In genomic region chr13:57666554-57666953, GRCh38 we compare ENCODE assay signal across 19 cellular contexts. TPM values are rescaled to one million over a fixed set of nuclear protein-coding genes. Genes with fewer than 3 reads are reported as not detected.
DNase-seq lines count a peak whose midpoint lies in the region; ATAC-seq and TF ChIP-seq lines count a peak whose summit lies in the region.
"Had no signal": no experiment of that assay in that cellular context is flagged by ENCODE, and none has a peak within 500 bp of the region (broad histone marks: within the 10 kb centered on the region; RNA-seq: fewer than 3 reads in every experiment).

No MANE protein-coding gene starts in this region.

- H3K4me3 ChIP-seq in osteoblast (ENCODE audit: insufficient read depth, low read length): no peak overlapping the region
- H3K4me3 ChIP-seq: GM12878, HAP-1 had no signal

- ATAC-seq in HG02571 (IDR thresholded peaks at IDR 0.05; ENCODE audit: unreplicated experiment): no peak
- ATAC-seq in HG03045 (IDR thresholded peaks at IDR 0.05; ENCODE audit: unreplicated experiment): no peak
- ATAC-seq: GM12878 had no signal

- DNase-seq in NCI-H1105 treated with DMSO at 0.1 percent for 48 hours (lab: John Stamatoyannopoulos, UW): peak; percentile 76
- DNase-seq in NCI-H2227 treated with DMSO at 0.1 percent for 48 hours (lab: John Stamatoyannopoulos, UW): peak; percentile 57
- no peak for DNase-seq in caudate nucleus (lab: John Stamatoyannopoulos, UW)
- peak; percentile 10 for DNase-seq in osteoblast (ENCODE audit: insufficient read length, low spot score, missing footprints)
- no peak for DNase-seq in T-helper 2 cell treated with Interferon-gamma antibody and Interleukin-4, amounts not matched to agents 5 μg/mL and 100 μg/mL, for 36 hours (ENCODE audit: low spot score)
- DNase-seq: ACHN; BE2C; CD4-positive, alpha-beta memory T cell; DMS79; MV-4-11; NCI-H2029 treated with DMSO at 0.1 percent for 48 hours; NCI-H345; SIG-M5 had no signal

- no peaks in the 10 kb centered on the region for H3K4me1 Mint-ChIP-seq in T-helper 2 cell treated with Interferon-gamma antibody and Interleukin-4, amounts not matched to agents 5 μg/mL and 100 μg/mL, for 36 hours (ENCODE audit: low read depth)
- H3K4me1 Mint-ChIP-seq: CD4-positive, alpha-beta memory T cell; IgD-negative memory B cell had no signal

- H3K27ac ChIP-seq in caudate nucleus (ENCODE audit: low read depth, low read length) (peak overlapping the region; percentile 46), osteoblast (ENCODE audit: low read depth, low read length) (no peak overlapping the region)

- H2AFZ ChIP-seq in osteoblast (ENCODE audit: low read length): no peak overlapping the region

- H3K4me3 Mint-ChIP-seq in T-helper 2 cell treated with Interferon-gamma antibody and Interleukin-4, amounts not matched to agents 5 μg/mL and 100 μg/mL, for 36 hours: no peak overlapping the region
- H3K4me3 Mint-ChIP-seq: CD4-positive, alpha-beta memory T cell; IgD-negative memory B cell had no signal

- no peaks in the 10 kb centered on the region for H3K36me3 ChIP-seq in osteoblast (ENCODE audit: insufficient read depth, low read length)
- H3K36me3 ChIP-seq: BE2C, HAP-1 had no signal

- H3K27ac Mint-ChIP-seq in T-helper 2 cell treated with Interferon-gamma antibody and Interleukin-4, amounts not matched to agents 5 μg/mL and 100 μg/mL, for 36 hours: no peak overlapping the region
- H3K27ac Mint-ChIP-seq: CD4-positive, alpha-beta memory T cell; IgD-negative memory B cell had no signal

- H3K36me3 Mint-ChIP-seq in T-helper 2 cell treated with Interferon-gamma antibody and Interleukin-4, amounts not matched to agents 5 μg/mL and 100 μg/mL, for 36 hours (ENCODE audit: low read depth): no peaks in the 10 kb centered on the region
- H3K36me3 Mint-ChIP-seq: CD4-positive, alpha-beta memory T cell; IgD-negative memory B cell had no signal

- H3K27me3 Mint-ChIP-seq in T-helper 2 cell treated with Interferon-gamma antibody and Interleukin-4, amounts not matched to agents 5 μg/mL and 100 μg/mL, for 36 hours (ENCODE audit: low read depth): no peaks in the 10 kb centered on the region
- H3K27me3 Mint-ChIP-seq: CD4-positive, alpha-beta memory T cell; IgD-negative memory B cell had no signal

- H4K20me1 ChIP-seq in osteoblast (ENCODE audit: insufficient read depth, low read length): no peaks in the 10 kb centered on the region

- H3K27me3 ChIP-seq in osteoblast (ENCODE audit: insufficient read depth, low read length): no peaks in the 10 kb centered on the region
- H3K27me3 ChIP-seq: BE2C had no signal

- H3K79me2 ChIP-seq in osteoblast (ENCODE audit: insufficient read depth, low read length): no peaks in the 10 kb centered on the region

- no peak for TF ChIP-seq CTCF in osteoblast (IDR thresholded peaks at IDR 0.05; ENCODE audit: extremely low read depth, low read depth, low read length)

- H3K4me2 ChIP-seq in osteoblast (ENCODE audit: insufficient read depth, low read length): no peak overlapping the region

- H3K9me3 ChIP-seq in osteoblast (ENCODE audit: low read depth, low read length): no peaks in the 10 kb centered on the region
- H3K9me3 ChIP-seq: BE2C, HAP-1 had no signal

- H3K9me3 Mint-ChIP-seq in T-helper 2 cell treated with Interferon-gamma antibody and Interleukin-4, amounts not matched to agents 5 μg/mL and 100 μg/mL, for 36 hours: peaks cover 9% of the 10 kb centered on the region

- no peaks in the 10 kb centered on the region for H3K4me1 ChIP-seq in osteoblast (ENCODE audit: insufficient read depth, low read length)
- H3K4me1 ChIP-seq: BE2C, HAP-1 had no signal

RNA-seq across cellular contexts. Expression of gene PCDH17, which starts 35.0 kb away (rescaled TPM):
- under 0.01 and 0.59 TPM in 2 replicates for total RNA-seq in osteoblast
- total RNA-seq: CD4-positive, alpha-beta memory T cell; G401 had no signal

Comparison
In these comparisons a context has a peak if more than half of its experiments do, and no peak if none do; other contexts are left out.
1. DNase-seq: peak in NCI-H1105 treated with DMSO at 0.1 percent for 48 hours (single experiment), NCI-H2227 treated with DMSO at 0.1 percent for 48 hours (single experiment) and osteoblast (single experiment); none in caudate nucleus (0 of 61) and T-helper 2 cell treated with Interferon-gamma antibody and Interleukin-4, amounts not matched to agents 5 μg/mL and 100 μg/mL, for 36 hours (single experiment).